14 cellular contexts compared by ENCODE assay signal in the genomic region with DNA sequence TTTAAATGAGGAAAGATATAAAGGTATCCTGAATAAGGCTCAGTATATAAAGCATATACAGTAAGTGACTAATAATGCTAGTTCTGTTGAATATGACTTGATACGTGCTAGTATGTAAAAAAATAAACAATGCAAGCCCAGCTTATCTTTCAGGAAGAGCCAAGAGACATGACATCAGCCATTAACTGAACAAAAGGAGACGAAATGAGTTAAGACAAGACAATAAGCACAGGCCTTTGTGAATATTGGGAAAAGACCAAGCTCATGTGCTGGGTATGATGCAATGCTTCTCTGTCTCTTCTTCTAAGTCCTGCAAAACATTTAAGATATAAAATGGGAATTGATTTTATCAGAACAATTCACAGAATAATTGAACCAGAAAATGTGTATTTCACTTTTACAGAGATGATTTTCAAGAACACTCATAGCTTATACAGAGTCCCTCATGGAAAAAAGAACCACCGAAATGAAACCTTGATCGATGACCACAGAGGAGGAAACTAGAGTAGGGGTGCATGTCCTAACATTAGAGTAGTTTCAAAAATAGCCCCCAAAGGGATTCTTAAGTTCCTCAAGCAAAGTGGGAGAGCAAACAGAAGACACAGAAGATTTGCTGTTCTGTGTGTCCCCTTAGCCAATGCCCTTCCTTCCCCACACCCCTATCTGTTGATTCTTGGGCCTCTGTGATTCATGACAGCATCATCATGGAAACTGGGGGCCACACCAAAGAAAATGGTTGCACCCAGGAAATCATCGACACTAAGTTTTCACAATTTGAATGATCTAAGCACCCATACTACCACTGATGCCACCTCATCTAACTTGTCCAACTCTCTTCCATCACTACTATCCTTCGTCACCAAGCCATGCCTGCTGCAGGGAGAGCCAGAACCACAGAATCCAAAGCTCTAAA.
A peak's percentile ranks its signal among the peaks of the same experiment; 100 is the strongest.
DNase-seq lines count a peak whose midpoint lies in the region; ATAC-seq and TF ChIP-seq lines count a peak whose summit lies in the region.
"Had no signal": no experiment of that assay in that cellular context is flagged by ENCODE, and none has a peak within 500 bp of the region (broad histone marks: within the 10 kb centered on the region; RNA-seq: fewer than 3 reads in every experiment).

No MANE protein-coding gene starts in this region.

- peak; percentile 55 for DNase-seq in stimulated activated CD4-positive, alpha-beta T cell treated with anti-CD3 and anti-CD28 coated beads, Interleukin-15, amount 100 ng/mL, for 24 hours
- DNase-seq in stimulated activated CD4-positive, alpha-beta T cell treated with anti-CD3 and anti-CD28 coated beads, Interleukin-4, amount 100 ng/mL, for 4 hours = no peak
- DNase-seq in RPMI7951 (ENCODE audit: low read depth) = peak; percentile 11
- DNase-seq in fibroblast of mammary gland (ENCODE audit: low read depth) = peak; percentile 5
- DNase-seq in NCI-H2081 treated with DMSO at 0.1 percent for 48 hours (lab: John Stamatoyannopoulos, UW) = no peak
- no peak for DNase-seq in upper lobe of right lung
- no peak for DNase-seq in posterior cingulate gyrus
- DNase-seq: activated gamma-delta T cell treated with Interleukin-2 at 50 U/mL for 16 hours; CD8-positive, alpha-beta memory T cell; effector CD4-positive, alpha-beta T cell; NCI-H187; stimulated activated naive CD4-positive, alpha-beta T cell had no signal

- no peak for TF ChIP-seq CTCF in fibroblast of mammary gland (conservative IDR thresholded peaks at IDR 0.05; ENCODE audit: control insufficient read depth, insufficient read depth, low read depth, low read length)
- TF ChIP-seq CTCF in upper lobe of right lung (IDR thresholded peaks at IDR 0.05) = no peak

- no peaks in the 10 kb centered on the region for H3K4me1 ChIP-seq in upper lobe of right lung

- H3K27me3 ChIP-seq in upper lobe of right lung = no peaks in the 10 kb centered on the region

- H3K9me3 ChIP-seq in upper lobe of right lung = no peaks in the 10 kb centered on the region

- no peak overlapping the region for H3K4me3 ChIP-seq in fibroblast of mammary gland (ENCODE audit: control insufficient read depth, low read depth, low read length)
- H3K4me3 ChIP-seq in upper lobe of right lung = no peak overlapping the region
- H3K4me3 ChIP-seq: GM12878 had no signal

- intact Hi-C loops in upper lobe of right lung (cut with DNase I) = no loop called here
- intact Hi-C loops in posterior cingulate gyrus (cut with DNase I) = no loop called here

- no peak for ATAC-seq in HG02623 (IDR thresholded peaks at IDR 0.05; ENCODE audit: unreplicated experiment)
- ATAC-seq in upper lobe of right lung = no peak
- ATAC-seq: GM12878 had no signal

- no peak overlapping the region for H3K27ac ChIP-seq in upper lobe of right lung

- no peaks in the 10 kb centered on the region for H3K36me3 ChIP-seq in upper lobe of right lung

Comparison
In these comparisons a context has a peak if more than half of its experiments do, and no peak if none do; other contexts are left out.
1. DNase-seq: peak in stimulated activated CD4-positive, alpha-beta T cell treated with anti-CD3 and anti-CD28 coated beads, Interleukin-15, amount 100 ng/mL, for 24 hours (single experiment), RPMI7951 (single experiment) and fibroblast of mammary gland (single experiment); none in stimulated activated CD4-positive, alpha-beta T cell treated with anti-CD3 and anti-CD28 coated beads, Interleukin-4, amount 100 ng/mL, for 4 hours (0 of 2), NCI-H2081 treated with DMSO at 0.1 percent for 48 hours (single experiment), upper lobe of right lung (single experiment) and posterior cingulate gyrus (0 of 10).